8 cellular contexts compared by ENCODE assay signal in the genomic region with DNA sequence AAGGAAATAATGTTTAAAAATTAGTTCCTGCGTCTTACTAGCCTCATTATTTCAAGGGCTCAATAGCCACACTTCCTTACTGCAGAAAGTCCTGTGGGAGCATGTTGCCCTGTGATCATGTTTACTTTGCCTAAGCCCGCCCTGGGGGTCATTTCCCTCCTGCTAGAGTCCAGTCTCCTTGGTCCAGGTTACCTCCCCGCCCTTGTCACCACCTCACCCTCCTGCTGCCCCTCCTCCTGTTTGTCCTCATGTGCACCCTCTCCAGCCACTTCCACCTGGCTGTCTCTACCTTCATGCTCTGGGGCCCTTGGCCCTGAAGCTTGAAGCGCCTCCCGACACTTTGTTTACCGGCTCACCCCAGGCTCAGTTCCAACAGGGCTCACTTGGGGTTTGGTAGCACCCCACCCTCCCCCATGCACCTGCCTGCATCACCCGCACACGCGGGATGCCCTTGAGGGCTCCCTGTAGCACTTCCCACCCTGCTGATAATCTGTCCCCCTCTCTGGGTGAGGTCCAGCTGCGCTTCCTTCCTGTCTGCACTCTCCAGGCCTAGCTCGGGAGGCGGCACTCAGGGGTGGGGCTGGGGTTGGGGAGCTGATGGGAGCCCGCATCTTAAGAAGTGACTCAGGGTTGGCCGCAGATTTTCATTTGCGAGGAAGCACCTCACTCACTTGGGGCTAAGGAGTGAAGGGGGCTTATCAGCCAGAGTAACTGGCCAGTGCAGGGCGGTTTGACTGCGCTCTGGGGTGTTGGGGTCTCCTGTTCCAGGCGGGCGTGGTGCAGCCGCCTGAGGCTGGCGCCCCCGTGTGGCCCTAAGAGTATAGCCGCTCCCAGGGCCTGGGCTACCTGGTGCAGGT. TPM values are rescaled to one million over a fixed set of nuclear protein-coding genes. Genes with fewer than 3 reads are reported as not detected.
DNase-seq lines count a peak whose midpoint lies in the region; ATAC-seq, FAIRE-seq and TF ChIP-seq lines count a peak whose summit lies in the region.

No MANE protein-coding gene starts in this region.

- no peak for FAIRE-seq in D721Med (lab: Jason Lieb, UNC)

- TF ChIP-seq CTCF in D721Med (IDR thresholded peaks at IDR 0.05; ENCODE audit: insufficient read depth, missing control alignments) = peak; percentile 36
- peak; percentile 50 for TF ChIP-seq CTCF in MCF 10A (IDR thresholded peaks at IDR 0.05; ENCODE audit: unreplicated experiment)

- no peak overlapping the region for H3K27ac Mint-ChIP-seq in MCF 10A (ENCODE audit: low read depth, unreplicated experiment)

- no peaks in the 10 kb centered on the region for H3K4me1 Mint-ChIP-seq in MCF 10A (ENCODE audit: insufficient read depth, unreplicated experiment)

- DNase-seq in D721Med (ENCODE audit: insufficient read length, low spot score) = peak; percentile 61
- peak; percentile 60 for DNase-seq in SHP77 treated with DMSO at 0.1 percent for 48 hours (lab: John Stamatoyannopoulos, UW)
- DNase-seq in MCF 10A (ENCODE audit: unreplicated experiment) = peak; percentile 55
- peak; percentile 42 to 61 for DNase-seq in lung microvascular endothelial cell (ENCODE audit: low read depth in 2 of 2)
- no peak for DNase-seq in activated CD4-positive, CD25-positive, alpha-beta regulatory T cell treated with anti-CD3 and anti-CD28 coated beads, Interleukin-2, amount 50 U/mL, for 72 hours

- no peak overlapping the region for H3K4me3 Mint-ChIP-seq in MCF 10A (ENCODE audit: unreplicated experiment)

- intact Hi-C loops in MCF 10A (cut with micrococcal nuclease) = no loop called here

- no peaks in the 10 kb centered on the region for H3K9me3 Mint-ChIP-seq in MCF 10A (ENCODE audit: unreplicated experiment)

- no peaks in the 10 kb centered on the region for H3K36me3 Mint-ChIP-seq in MCF 10A (ENCODE audit: insufficient read depth, unreplicated experiment)

- peak; percentile 30 for ATAC-seq in HG03097 (IDR thresholded peaks at IDR 0.05; ENCODE audit: low FRiP score, unreplicated experiment)
- no peak for ATAC-seq in GM18520 (IDR thresholded peaks at IDR 0.05; ENCODE audit: unreplicated experiment)
- ATAC-seq in GM19328 (IDR thresholded peaks at IDR 0.05; ENCODE audit: unreplicated experiment) = no peak

- POLR2A ChIA-PET in MCF 10A (lab: Yijun Ruan, JAX) = no interaction called here

- BruUV-seq in MCF 10A (replicated peaks; lab: Mats Ljungman, UMichigan) = no TSS peak

- H3K27me3 Mint-ChIP-seq in MCF 10A (ENCODE audit: insufficient read depth, unreplicated experiment) = peaks cover 11% of the 10 kb centered on the region

- CTCF ChIA-PET in MCF 10A (lab: Yijun Ruan, JAX) = interaction anchor here (0.5 to 10.1 kb wide), 8 partner anchors 37 to 1415 kb away, joined by 3 to 118 read pairs (median 3); a partner anchor contains a TSS

RNA-seq across cellular contexts. Expression of a gene that starts 40.1 kb away (rescaled TPM):
- total RNA-seq in MCF 10A (2022) = not detected in 2 replicates
- total RNA-seq in lung microvascular endothelial cell = under 0.01 TPM in 1 of 2 replicates, not detected in the other

RNA-seq across cellular contexts. Expression of a gene that starts 49.8 kb away (rescaled TPM):
- 64.2 and 66.9 TPM in 2 replicates for total RNA-seq in MCF 10A (2022)
- 41.8 and 66.5 TPM in 2 replicates for total RNA-seq in lung microvascular endothelial cell
